Comparison of ENCODE assay signal across 8 cellular contexts in genomic region chr5:151213803-151214613, GRCh38. TPM values are rescaled to one million over a fixed set of nuclear protein-coding genes. Genes with fewer than 3 reads are reported as not detected.
DNase-seq lines count a peak whose midpoint lies in the region; ATAC-seq, FAIRE-seq and TF ChIP-seq lines count a peak whose summit lies in the region.

No MANE protein-coding gene starts in this region.

- no peaks in the 10 kb centered on the region for H3K9me1 ChIP-seq in K562 (ENCODE audit: control insufficient read depth, insufficient read depth, low read length)

- intact Hi-C loops in A673 (cut with micrococcal nuclease; ENCODE audit: unreplicated experiment): no loop called here
- intact Hi-C loops in K562 (cut with micrococcal nuclease): no loop called here

- no peaks in the 10 kb centered on the region for H3K79me2 ChIP-seq in K562 (ENCODE audit: control insufficient read depth, insufficient read depth, low read length)

- H3K27ac ChIP-seq in A673 (ENCODE audit: low read depth, low read length, poor library complexity, severe bottlenecking): no peak overlapping the region
- peak overlapping the region; percentile 69 for H3K27ac ChIP-seq in K562 (ENCODE audit: extremely low read depth, low read depth, low read length)
- peak overlapping the region; percentile 53 to 69 for H3K27ac ChIP-seq in liver (ENCODE audit: low read depth in 1 of 2, low read length in 2 of 2)

- H3K4me2 ChIP-seq in K562 (ENCODE audit: insufficient read depth, low read length): peak overlapping the region; percentile 66

- in situ Hi-C loops in K562 (cut with MboI): no loop called here

- no peaks in the 10 kb centered on the region for H4K20me1 ChIP-seq in K562 (replicated peaks; ENCODE audit: control insufficient read depth, insufficient read depth, low read length)

- peak; percentile 98 for FAIRE-seq in K562 (lab: Jason Lieb, UNC)

- BruUV-seq in A673 (replicated peaks; lab: Mats Ljungman, UMichigan): no TSS peak
- TSS peak; percentile 33 for BruUV-seq in K562 (replicated peaks; lab: Mats Ljungman, UMichigan)

- H3K36me3 ChIP-seq in A673 (ENCODE audit: insufficient read depth, low read length, poor library complexity, severe bottlenecking): no peaks in the 10 kb centered on the region
- no peaks in the 10 kb centered on the region for H3K36me3 ChIP-seq in K562 (ENCODE audit: control insufficient read depth, insufficient read depth, low read length)
- H3K36me3 ChIP-seq in liver (ENCODE audit: control insufficient read depth in 4 of 4, insufficient read depth in 3 of 4, low read depth in 1 of 4, low read length in 3 of 4): no peaks in the 10 kb centered on the region

- H3K4me3 ChIP-seq in A673 (ENCODE audit: low read depth, low read length, poor library complexity, severe bottlenecking): no peak overlapping the region
- H3K4me3 ChIP-seq in K562: peak overlapping the region; percentile 3; the same call in 1 of the 2 replicates
- no peak overlapping the region for H3K4me3 ChIP-seq in liver (ENCODE audit: low read depth in 1 of 3, low read length in 3 of 3)

- POLR2A ChIA-PET in A673 (lab: Charles Lee; ENCODE audit: low non-redundant PET) (no interaction called here), K562 (lab: Yijun Ruan, JAX) (interaction anchor here (0.6 to 1.9 kb wide), 16 partner anchors 8 to 729 kb away, joined by 3 to 14 read pairs (median 4); partner anchors contain the start of genes CCDC69 and GM2A)

- peak; percentile 17 for DNase-seq in A673 (ENCODE audit: low spot score)
- peak; percentile 75 for DNase-seq in T-helper 9 cell
- DNase-seq in K562 (ENCODE audit: extremely low read depth in 1 of 4, low spot score in 3 of 4): peak; percentile 80 to 95 (median 88)
- DNase-seq in stimulated activated CD8-positive, alpha-beta memory T cell treated with anti-CD3 and anti-CD28 coated beads, Interleukin-15, amount 100 ng/mL, for 4 hours (ENCODE audit: low read depth in 2 of 2): peak; percentile 62 to 65
- DNase-seq in NCI-H146 (lab: John Stamatoyannopoulos, UW): no peak

- H3K9me3 ChIP-seq in A673 (ENCODE audit: low read depth, low read length, poor library complexity, severe bottlenecking) (no peaks in the 10 kb centered on the region), K562 (replicated peaks; ENCODE audit: control insufficient read depth, insufficient read depth, low read depth, low read length) (no peaks in the 10 kb centered on the region), liver (ENCODE audit: control insufficient read depth in 4 of 4, low read length in 3 of 4) (no peaks in the 10 kb centered on the region)

- peak; percentile 44; the same call in 1 of the 2 replicates for TF ChIP-seq EP300 in K562 (IDR thresholded peaks at IDR 0.05; ENCODE audit: low read length)

- H3K27me3 ChIP-seq in A673 (replicated peaks; ENCODE audit: insufficient read depth, low read depth, low read length, poor library complexity) (no peaks in the 10 kb centered on the region), K562 (ENCODE audit: control insufficient read depth in 2 of 2, insufficient read depth in 2 of 2, low read length in 2 of 2) (no peaks in the 10 kb centered on the region), liver (ENCODE audit: control insufficient read depth in 4 of 4, insufficient read depth in 4 of 4, low read length in 3 of 4) (no peaks in the 10 kb centered on the region)

- TF ChIP-seq RAD21 in K562 (CRISPR knock-in tag; conservative IDR thresholded peaks at IDR 0.05 in 1 of 2, IDR thresholded peaks at IDR 0.05 in 1 of 2): no peak
- TF ChIP-seq RAD21 in liver (IDR thresholded peaks at IDR 0.05): no peak

- peak; percentile 70 for TF ChIP-seq POLR2A in K562 (conservative IDR thresholded peaks at IDR 0.05)

- CTCF ChIA-PET in A673 (lab: Charles Lee): no interaction called here
- CTCF ChIA-PET in K562 (lab: Yijun Ruan, JAX; ENCODE audit: low intra/inter-chr PET ratio): no interaction called here

- TF ChIP-seq CTCF in A673 (conservative IDR thresholded peaks at IDR 0.05; ENCODE audit: low read depth, low read length): no peak
- TF ChIP-seq CTCF in K562 (IDR thresholded peaks at IDR 0.05 in 2 of 3, conservative IDR thresholded peaks at IDR 0.05 in 1 of 3; ENCODE audit: insufficient read depth in 2 of 3, low read depth in 1 of 3, low read length in 3 of 3): no peak
- TF ChIP-seq CTCF in liver (IDR thresholded peaks at IDR 0.05; ENCODE audit: low read depth, low read length, missing input control): no peak

- H3K9ac ChIP-seq in K562 (ENCODE audit: insufficient read depth in 1 of 2, low read depth in 2 of 2, low read length in 2 of 2): peak overlapping the region; percentile 37 to 50; a peak in 3 of 4 replicates
- peak overlapping the region in 1 of 2 donors; percentile 54 for H3K9ac ChIP-seq in liver (ENCODE audit: low read depth in 1 of 2, low read length in 2 of 2)

- peak overlapping the region; percentile 78 for H2AFZ ChIP-seq in K562 (ENCODE audit: low read depth, low read length)

- WGBS in K562 (ENCODE audit: insufficient coverage, low coverage, missing lambda C conversion rate): 4% methylated on average over 9 of the region's 9 CpGs
- WGBS in liver: 65% methylated on average over 9 of the region's 9 CpGs

- H3K4me1 ChIP-seq in A673 (ENCODE audit: insufficient read depth, low read length, poor library complexity, severe bottlenecking): no peaks in the 10 kb centered on the region
- H3K4me1 ChIP-seq in K562 (replicated peaks in 1 of 2; ENCODE audit: control insufficient read depth in 2 of 2, insufficient read depth in 2 of 2, low read length in 2 of 2): peaks cover 30 to 48% of the 10 kb centered on the region in 2 experiments
- peaks cover 0 to 9% (median 1%) of the 10 kb centered on the region in 4 donors for H3K4me1 ChIP-seq in liver (ENCODE audit: control insufficient read depth in 4 of 4, insufficient read depth in 4 of 4, low read length in 3 of 4)

- ATAC-seq in GM19372 (IDR thresholded peaks at IDR 0.05; ENCODE audit: low read depth, unreplicated experiment) (peak; percentile 77), HG03439 (IDR thresholded peaks at IDR 0.05; ENCODE audit: unreplicated experiment) (peak; percentile 83), K562 (peak; percentile 99)

RNA-seq across cellular contexts. Expression of gene CCDC69, which starts 9.9 kb away (rescaled TPM):
- total RNA-seq in A673 (2021): 0.52 TPM in 1 of 2 replicates, not detected in the other
- 4.2 and 7.7 TPM in 2 replicates for total RNA-seq in K562 (2011; cell fraction: chromatin; rRNA removed; ENCODE audit: low replicate concordance)
- 3.7 and 3.8 TPM in 2 replicates for total RNA-seq in K562 (2011; cell fraction: nucleolus; rRNA removed)
- 5.5 and 8.5 TPM in 2 replicates for total RNA-seq in K562 (2011; cell fraction: nucleoplasm; rRNA removed)
- 8.0 and 10.7 TPM in 2 replicates for total RNA-seq in K562 (2014; rRNA removed)
- 7.2 and 7.3 TPM in 2 replicates for total RNA-seq in K562 (2014; rRNA removed; fragmentation: Illumina TruSeq; extraction: Trizol)
- total RNA-seq in K562 (2015; rRNA removed; fragmentation: Illumina TruSeq; extraction: Trizol): 10.4 and 10.6 TPM in 2 replicates
- total RNA-seq in K562 (2021): 7.5 and 7.6 TPM in 2 replicates
- polyA plus RNA-seq in K562 (2011; rRNA removed): 11.5 and 12.2 TPM in 2 replicates
- polyA plus RNA-seq in K562 (2011; cell fraction: cytosol; rRNA removed): 8.8 and 11.5 TPM in 2 replicates
- polyA plus RNA-seq in K562 (2011; cell fraction: nucleus; rRNA removed): 4.4 and 4.6 TPM in 2 replicates
- 10.4 and 12.9 TPM in 2 replicates for polyA plus RNA-seq in K562 (2012)
- polyA plus RNA-seq in K562 (2014; fragmentation: Illumina TruSeq; extraction: Trizol): 9.6 and 11.1 TPM in 2 replicates
- 1 to 10 TPM in 1 of 2 experiments, under 1 TPM in 1; 0.65 to 1.5 TPM for polyA plus RNA-seq in K562 (2014; fragmentation: Nextera tagmentation; extraction: Ambion mirVana)
- 6.6 and 7.2 TPM in 2 replicates for polyA plus RNA-seq in K562 (2014; rRNA removed)
- 8.0 and 8.5 TPM in 2 replicates for polyA minus RNA-seq in K562 (2011; rRNA and poly(A)+ RNA removed)
- 3.7 and 3.9 TPM in 2 replicates for polyA minus RNA-seq in K562 (2011; cell fraction: cytosol; rRNA and poly(A)+ RNA removed)
- 1.8 and 3.9 TPM in 2 replicates for polyA minus RNA-seq in K562 (2011; cell fraction: nucleus; rRNA and poly(A)+ RNA removed)
- total RNA-seq in liver: 10 to 100 TPM; 11.9 to 21.8 TPM
- polyA plus RNA-seq in liver: 10 to 100 TPM; 14.2 to 28.6 TPM

RNA-seq across cellular contexts. Expression of gene GM2A, which starts 39.0 kb away (rescaled TPM):
- total RNA-seq in A673 (2021) (3.5 and 4.0 TPM in 2 replicates), K562 (2014; rRNA removed) (9.9 and 12.4 TPM in 2 replicates), K562 (2014; rRNA removed; fragmentation: Illumina TruSeq; extraction: Trizol) (11.9 and 12.3 TPM in 2 replicates), K562 (2015; rRNA removed; fragmentation: Illumina TruSeq; extraction: Trizol) (34.0 and 36.0 TPM in 2 replicates), K562 (2021) (13.2 and 14.4 TPM in 2 replicates), liver (10 to 100 TPM; 11.2 to 14.5 TPM)
- 6.6 and 8.0 TPM in 2 replicates for total RNA-seq in K562 (2011; cell fraction: chromatin; rRNA removed; ENCODE audit: low replicate concordance)
- total RNA-seq in K562 (2011; cell fraction: nucleolus; rRNA removed): 8.3 and 9.7 TPM in 2 replicates
- total RNA-seq in K562 (2011; cell fraction: nucleoplasm; rRNA removed): 9.1 and 11.3 TPM in 2 replicates
- polyA plus RNA-seq in K562 (2011; rRNA removed) (5.8 and 9.1 TPM in 2 replicates), K562 (2014; fragmentation: Illumina TruSeq; extraction: Trizol) (10.6 and 11.1 TPM in 2 replicates), K562 (2014; fragmentation: Nextera tagmentation; extraction: Ambion mirVana) (1 to 10 TPM; 7.1 to 10.0 TPM), K562 (2014; rRNA removed) (7.3 TPM in 2 replicates), liver (1 to 10 TPM; 4.1 to 9.9 TPM)
- polyA plus RNA-seq in K562 (2011; cell fraction: cytosol; rRNA removed): 5.6 and 8.0 TPM in 2 replicates
- polyA plus RNA-seq in K562 (2011; cell fraction: nucleus; rRNA removed): 2.5 and 3.4 TPM in 2 replicates
- 18.5 and 29.7 TPM in 2 replicates for polyA plus RNA-seq in K562 (2012)
- polyA minus RNA-seq in K562 (2011; rRNA and poly(A)+ RNA removed): 10.4 and 13.3 TPM in 2 replicates
- 6.2 and 9.7 TPM in 2 replicates for polyA minus RNA-seq in K562 (2011; cell fraction: cytosol; rRNA and poly(A)+ RNA removed)
- polyA minus RNA-seq in K562 (2011; cell fraction: nucleus; rRNA and poly(A)+ RNA removed): 1.2 and 3.4 TPM in 2 replicates

RNA-seq across cellular contexts. Expression of gene ANXA6, which starts 56.4 kb away (rescaled TPM):
- 95.9 and 130 TPM in 2 replicates for total RNA-seq in A673 (2021)
- total RNA-seq in K562 (2011; cell fraction: chromatin; rRNA removed; ENCODE audit: low replicate concordance): 14.4 and 15.9 TPM in 2 replicates
- 6.0 and 8.9 TPM in 2 replicates for total RNA-seq in K562 (2011; cell fraction: nucleolus; rRNA removed)
- 11.6 and 11.7 TPM in 2 replicates for total RNA-seq in K562 (2011; cell fraction: nucleoplasm; rRNA removed)
- 8.1 and 11.8 TPM in 2 replicates for total RNA-seq in K562 (2014; rRNA removed)
- total RNA-seq in K562 (2014; rRNA removed; fragmentation: Illumina TruSeq; extraction: Trizol): 7.8 and 9.6 TPM in 2 replicates
- 12.0 and 13.2 TPM in 2 replicates for total RNA-seq in K562 (2015; rRNA removed; fragmentation: Illumina TruSeq; extraction: Trizol)
- 11.6 and 12.0 TPM in 2 replicates for total RNA-seq in K562 (2021)
- polyA plus RNA-seq in K562 (2011; rRNA removed): 8.1 and 27.2 TPM in 2 replicates
- polyA plus RNA-seq in K562 (2011; cell fraction: cytosol; rRNA removed): 7.1 and 33.5 TPM in 2 replicates
- polyA plus RNA-seq in K562 (2011; cell fraction: nucleus; rRNA removed): 5.0 and 18.8 TPM in 2 replicates
- 13.5 and 16.9 TPM in 2 replicates for polyA plus RNA-seq in K562 (2012)
- polyA plus RNA-seq in K562 (2014; fragmentation: Illumina TruSeq; extraction: Trizol): 10.1 and 10.4 TPM in 2 replicates
- 1 to 10 TPM in 1 of 2 experiments, under 1 TPM in 1; 0.70 to 1.9 TPM for polyA plus RNA-seq in K562 (2014; fragmentation: Nextera tagmentation; extraction: Ambion mirVana)
- 8.3 and 8.8 TPM in 2 replicates for polyA plus RNA-seq in K562 (2014; rRNA removed)
- 11.3 and 36.0 TPM in 2 replicates for polyA minus RNA-seq in K562 (2011; rRNA and poly(A)+ RNA removed)
- polyA minus RNA-seq in K562 (2011; cell fraction: cytosol; rRNA and poly(A)+ RNA removed): 5.2 and 14.0 TPM in 2 replicates
- 6.1 and 27.3 TPM in 2 replicates for polyA minus RNA-seq in K562 (2011; cell fraction: nucleus; rRNA and poly(A)+ RNA removed)
- 100 to 1,000 TPM; 137 to 215 TPM for total RNA-seq in liver
- polyA plus RNA-seq in liver: 100 to 1,000 TPM in 1 of 2 donors, 10 to 100 TPM in 1; 52.7 to 116 TPM
